21 cellular contexts compared by ENCODE assay signal in the genomic region with DNA sequence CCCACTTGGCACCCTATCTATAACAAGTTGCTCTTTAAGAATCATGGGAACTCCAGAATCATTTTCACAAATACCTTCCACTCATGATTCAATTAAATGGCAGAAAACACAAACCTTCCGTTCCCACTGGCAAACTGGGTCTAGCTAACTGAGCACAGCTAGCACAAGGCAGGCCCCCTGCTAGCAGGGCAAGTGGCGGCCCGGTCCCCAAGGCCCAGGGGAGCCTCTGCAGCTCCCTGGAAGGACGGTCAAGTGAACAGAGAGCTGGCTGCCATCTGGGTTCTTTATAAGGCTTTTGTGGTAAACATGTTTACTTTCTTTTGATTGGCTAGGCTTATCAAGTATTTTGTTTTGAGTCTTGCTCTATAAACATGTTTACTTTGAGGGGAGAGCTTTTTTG.
DNase-seq lines count a peak whose midpoint lies in the region; ATAC-seq and TF ChIP-seq lines count a peak whose summit lies in the region.
"Had no signal": no experiment of that assay in that cellular context is flagged by ENCODE, and none has a peak within 500 bp of the region (broad histone marks: within the 10 kb centered on the region; RNA-seq: fewer than 3 reads in every experiment).

No MANE protein-coding gene starts in this region.

- H2BK15ac ChIP-seq in neuronal stem cell (ENCODE audit: low read length): no peak overlapping the region

- H2BK5ac ChIP-seq in neuronal stem cell (ENCODE audit: low read length): no peak overlapping the region

- peaks cover 0 to 15% of the 10 kb centered on the region in 2 donors for H3K36me3 Mint-ChIP-seq in CD4-positive, alpha-beta memory T cell
- H3K36me3 Mint-ChIP-seq in HFFc6 (ENCODE audit: low read depth) (peaks cover 5% of the 10 kb centered on the region; the same call in 1 of the 2 replicates), activated B cell treated with CpG ODN at 0.5 μM for 24 hours (ENCODE audit: low read depth) (peaks cover 5% of the 10 kb centered on the region)

- no peak overlapping the region for H3K18ac ChIP-seq in neuronal stem cell (ENCODE audit: low read length)

- H3K27ac Mint-ChIP-seq in CD4-positive, alpha-beta memory T cell: peak overlapping the region in 6 of 7 donors; percentile 16 to 89 (median 68)
- peak overlapping the region; percentile 91; the same call in 1 of the 2 replicates for H3K27ac Mint-ChIP-seq in HFFc6
- peak overlapping the region; percentile 42 for H3K27ac Mint-ChIP-seq in activated B cell treated with CpG ODN at 0.5 μM for 24 hours
- H3K27ac Mint-ChIP-seq: activated naive CD8-positive, alpha-beta T cell treated with anti-CD3 and anti-CD28 coated beads, Interleukin-2, amount 50 U/mL, for 24 hours; activated T-helper 1 cell treated with anti-CD3 and anti-CD28 coated beads, Interleukin-12 subunit alpha, Interleukin-12 subunit beta, Interleukin-2, Interleukin-4 antibody, amounts not matched to agents 30 ng/mL and 10 ng/mL and 1 ng/mL, durations not matched to agents 14 hours and 24 hours and 36 hours had no signal

- no peak overlapping the region for H3K23ac ChIP-seq in neuronal stem cell (ENCODE audit: low read depth, low read length, poor library complexity)

- WGBS in neuronal stem cell (ENCODE audit: extremely low coverage in 2 of 2, insufficient read length in 2 of 2, insufficient replicate concordance in 1 of 2), 2 donors: no CpG with 5 or more reads among the region's 4 CpGs

- no peak for DNase-seq in CD4-positive, alpha-beta memory T cell
- DNase-seq in HFFc6 (no peak), activated B cell treated with CpG ODN at 0.5 μM for 24 hours (no peak), osteoblast (ENCODE audit: insufficient read length, low spot score, missing footprints) (no peak), SHP77 (lab: John Stamatoyannopoulos, UW) (no peak), neuronal stem cell (ENCODE audit: low spot score) (no peak)
- DNase-seq: activated CD4-positive, CD25-positive, alpha-beta regulatory T cell treated with anti-CD3 and anti-CD28 coated beads, Interleukin-2, amount 50 U/mL, for 72 hours; activated naive CD8-positive, alpha-beta T cell treated with anti-CD3 and anti-CD28 coated beads, Interleukin-2, amount 50 U/mL, for 24 hours; AML-193; brain microvascular endothelial cell; DMS153; MG63; NCI-H146; NK-92 treated with Interleukin-12 subunit alpha and Interleukin-12 subunit beta, amount 100 ng/mL, for 24 hours; occipital lobe; right cardiac atrium; upper lobe of right lung had no signal

- H3K9me3 ChIP-seq in CD4-positive, alpha-beta memory T cell (ENCODE audit: control insufficient read depth in 1 of 2, low read length in 2 of 2): no peaks in the 10 kb centered on the region
- H3K9me3 ChIP-seq in osteoblast (ENCODE audit: low read depth, low read length) (no peaks in the 10 kb centered on the region), neuronal stem cell (replicated peaks in 1 of 2; ENCODE audit: control insufficient read depth in 2 of 2, insufficient read depth in 1 of 2, low read depth in 1 of 2, low read length in 2 of 2) (no peaks in the 10 kb centered on the region)
- H3K9me3 ChIP-seq: MG63, upper lobe of right lung had no signal

- no peak overlapping the region for H4K8ac ChIP-seq in neuronal stem cell (ENCODE audit: low read depth, low read length)

- no peak overlapping the region for H4K91ac ChIP-seq in neuronal stem cell (ENCODE audit: low read depth, low read length, poor library complexity)

- peaks cover 72% of the 10 kb centered on the region for H3K79me2 ChIP-seq in osteoblast (ENCODE audit: insufficient read depth, low read length)

- POLR2A ChIA-PET in CD4-positive, alpha-beta memory T cell (lab: Charles Lee; ENCODE audit: partially characterized antibody): interaction anchor here (2.0 kb wide), 1 partner anchor 11 kb away, joined by 7 read pairs; no protein-coding TSS in a partner anchor
- POLR2A ChIA-PET in activated B cell treated with CpG ODN at 0.5 μM for 24 hours (lab: Charles Lee): no interaction called here

- no peak overlapping the region for H2BK120ac ChIP-seq in neuronal stem cell (ENCODE audit: low read depth, low read length)

- no peak overlapping the region for H3K4me2 ChIP-seq in osteoblast (ENCODE audit: insufficient read depth, low read length)
- H3K4me2 ChIP-seq in neuronal stem cell (ENCODE audit: insufficient read depth, low read length, poor library complexity, severe bottlenecking): no peak overlapping the region

- H3K4ac ChIP-seq in neuronal stem cell (ENCODE audit: low read length): no peak overlapping the region

- H3K9ac ChIP-seq in neuronal stem cell (ENCODE audit: low read depth, low read length, poor library complexity): no peak overlapping the region

- no peak overlapping the region for H3K4me3 ChIP-seq in CD4-positive, alpha-beta memory T cell (ENCODE audit: low read length in 2 of 2)
- H3K4me3 ChIP-seq in osteoblast (ENCODE audit: insufficient read depth, low read length): no peak overlapping the region
- H3K4me3 ChIP-seq in neuronal stem cell (ENCODE audit: low read length in 2 of 2): no peak overlapping the region
- H3K4me3 ChIP-seq: lung, MG63, upper lobe of right lung had no signal

- peaks cover 55% of the 10 kb centered on the region for H3K4me1 ChIP-seq in CD4-positive, alpha-beta memory T cell (ENCODE audit: insufficient read depth, low read length)
- H3K4me1 ChIP-seq in osteoblast (ENCODE audit: insufficient read depth, low read length) (peaks cover 42% of the 10 kb centered on the region), neuronal stem cell (ENCODE audit: control insufficient read depth in 2 of 2, insufficient read depth in 1 of 2, low read depth in 1 of 2, low read length in 2 of 2) (peaks cover 5 to 6% of the 10 kb centered on the region in 2 donors)

- H2BK12ac ChIP-seq in neuronal stem cell (ENCODE audit: low read length): no peak overlapping the region

- no peak overlapping the region for H3K14ac ChIP-seq in neuronal stem cell (ENCODE audit: low read length)

- no peaks in the 10 kb centered on the region for H3K27me3 ChIP-seq in CD4-positive, alpha-beta memory T cell (ENCODE audit: insufficient read depth, low read length)
- H3K27me3 ChIP-seq in osteoblast (ENCODE audit: insufficient read depth, low read length) (no peaks in the 10 kb centered on the region), neuronal stem cell (ENCODE audit: control insufficient read depth in 3 of 3, insufficient read depth in 3 of 3, low read depth in 1 of 3, low read length in 3 of 3) (no peaks in the 10 kb centered on the region)
- H3K27me3 ChIP-seq: brain microvascular endothelial cell, MG63, upper lobe of right lung had no signal

- H3K79me1 ChIP-seq in neuronal stem cell (ENCODE audit: low read depth, low read length): no peaks in the 10 kb centered on the region

- H3K27ac ChIP-seq in CD4-positive, alpha-beta memory T cell (ENCODE audit: low read depth, low read length): no peak overlapping the region
- H3K27ac ChIP-seq in osteoblast (ENCODE audit: low read depth, low read length): peak overlapping the region; percentile 90
- no peak overlapping the region for H3K27ac ChIP-seq in neuronal stem cell (replicated peaks; ENCODE audit: low read length)
- H3K27ac ChIP-seq: brain microvascular endothelial cell, upper lobe of right lung had no signal

- peaks cover 45 to 76% (median 56%) of the 10 kb centered on the region in 4 donors for H3K4me1 Mint-ChIP-seq in CD4-positive, alpha-beta memory T cell
- H3K4me1 Mint-ChIP-seq in HFFc6 (ENCODE audit: low read depth) (peaks cover 77% of the 10 kb centered on the region), activated B cell treated with CpG ODN at 0.5 μM for 24 hours (peaks cover 77% of the 10 kb centered on the region)

- no peaks in the 10 kb centered on the region for H4K20me1 ChIP-seq in osteoblast (ENCODE audit: insufficient read depth, low read length)

- intact Hi-C loops in CD4-positive, alpha-beta memory T cell (cut with micrococcal nuclease): no loop called here
- intact Hi-C loops in activated B cell treated with CpG ODN at 0.5 μM for 24 hours (cut with micrococcal nuclease): no loop called here

- ATAC-seq in activated B cell treated with CpG ODN at 0.5 μM for 24 hours (ENCODE audit: low read depth) (no peak), HG02759 (IDR thresholded peaks at IDR 0.05; ENCODE audit: unreplicated experiment) (no peak)
- ATAC-seq: activated naive CD8-positive, alpha-beta T cell treated with anti-CD3 and anti-CD28 coated beads, Interleukin-2, amount 50 U/mL, for 24 hours; right cardiac atrium; SK-N-SH treated with all-trans-retinoic acid at 6 μM for 48 hours; upper lobe of right lung had no signal

- peaks cover 0 to 3% (median 0%) of the 10 kb centered on the region in 8 donors for H3K9me3 Mint-ChIP-seq in CD4-positive, alpha-beta memory T cell
- H3K9me3 Mint-ChIP-seq in HFFc6: no peaks in the 10 kb centered on the region
- no peaks in the 10 kb centered on the region for H3K9me3 Mint-ChIP-seq in activated B cell treated with CpG ODN at 0.5 μM for 24 hours
- H3K9me3 Mint-ChIP-seq: activated T-helper 1 cell treated with anti-CD3 and anti-CD28 coated beads, Interleukin-12 subunit alpha, Interleukin-12 subunit beta, Interleukin-2, Interleukin-4 antibody, amounts not matched to agents 30 ng/mL and 10 ng/mL and 1 ng/mL, durations not matched to agents 14 hours and 24 hours and 36 hours had no signal

- H2AFZ ChIP-seq in osteoblast (ENCODE audit: low read length) (no peak overlapping the region), neuronal stem cell (ENCODE audit: low read length) (no peak overlapping the region)

- peak overlapping the region in 2 of 8 donors; percentile 9 to 30 for H3K4me3 Mint-ChIP-seq in CD4-positive, alpha-beta memory T cell
- H3K4me3 Mint-ChIP-seq in HFFc6 (no peak overlapping the region), activated B cell treated with CpG ODN at 0.5 μM for 24 hours (no peak overlapping the region)
- H3K4me3 Mint-ChIP-seq: activated naive CD8-positive, alpha-beta T cell treated with anti-CD3 and anti-CD28 coated beads, Interleukin-2, amount 50 U/mL, for 24 hours; activated T-helper 1 cell treated with anti-CD3 and anti-CD28 coated beads, Interleukin-12 subunit alpha, Interleukin-12 subunit beta, Interleukin-2, Interleukin-4 antibody, amounts not matched to agents 30 ng/mL and 10 ng/mL and 1 ng/mL, durations not matched to agents 14 hours and 24 hours and 36 hours had no signal

- CTCF ChIA-PET in CD4-positive, alpha-beta memory T cell (lab: Charles Lee; ENCODE audit: partially characterized antibody): interaction anchor here (0.9 to 1.1 kb wide), 4 partner anchors 9 to 137 kb away, joined by 3 read pairs; no protein-coding TSS in a partner anchor
- CTCF ChIA-PET in activated B cell treated with CpG ODN at 0.5 μM for 24 hours (lab: Charles Lee): no interaction called here

- H3K36me3 ChIP-seq in CD4-positive, alpha-beta memory T cell (ENCODE audit: insufficient read depth, low read length): no peaks in the 10 kb centered on the region
- H3K36me3 ChIP-seq in osteoblast (ENCODE audit: insufficient read depth, low read length) (peaks cover 3% of the 10 kb centered on the region), neuronal stem cell (replicated peaks in 1 of 2; ENCODE audit: control insufficient read depth in 2 of 2, insufficient read depth in 2 of 2, low read length in 2 of 2) (no peaks in the 10 kb centered on the region)
- H3K36me3 ChIP-seq: brain microvascular endothelial cell, MG63, upper lobe of right lung had no signal

- TF ChIP-seq CTCF in HFFc6 (IDR thresholded peaks at IDR 0.05) (no peak), activated B cell treated with CpG ODN at 0.5 μM for 24 hours (IDR thresholded peaks at IDR 0.05) (no peak), osteoblast (IDR thresholded peaks at IDR 0.05; ENCODE audit: extremely low read depth, low read depth, low read length) (no peak)

- H2AK5ac ChIP-seq in neuronal stem cell (ENCODE audit: low read depth, low read length): no peak overlapping the region

- no peaks in the 10 kb centered on the region for H3K27me3 Mint-ChIP-seq in CD4-positive, alpha-beta memory T cell
- H3K27me3 Mint-ChIP-seq in HFFc6 (ENCODE audit: insufficient read depth) (no peaks in the 10 kb centered on the region; the same call in 1 of the 2 replicates), activated B cell treated with CpG ODN at 0.5 μM for 24 hours (no peaks in the 10 kb centered on the region)
- H3K27me3 Mint-ChIP-seq: activated naive CD8-positive, alpha-beta T cell treated with anti-CD3 and anti-CD28 coated beads, Interleukin-2, amount 50 U/mL, for 24 hours had no signal
